8 cellular contexts compared by ENCODE assay signal in the genomic region with DNA sequence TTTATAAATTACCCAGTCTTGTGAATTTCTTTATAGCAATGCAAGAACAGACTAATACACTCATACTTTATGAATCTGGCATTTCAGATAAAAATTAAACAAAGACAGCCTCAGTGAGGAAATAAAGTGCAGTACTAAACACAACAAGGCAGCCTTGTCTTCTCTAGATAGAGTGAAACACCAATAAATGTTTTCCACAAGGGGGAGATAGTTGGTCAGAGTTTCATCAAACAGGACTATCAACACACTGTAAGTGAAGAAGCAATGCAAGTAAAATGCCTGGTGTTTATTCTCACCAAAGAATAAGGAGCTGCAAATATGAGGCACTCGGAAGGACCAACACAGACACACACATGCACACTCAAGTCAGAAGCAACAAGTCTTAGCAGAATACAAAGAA.
DNase-seq lines count a peak whose midpoint lies in the region; ATAC-seq, FAIRE-seq and TF ChIP-seq lines count a peak whose summit lies in the region.

No MANE protein-coding gene starts in this region.

- no peak overlapping the region for H3K4me2 ChIP-seq in keratinocyte (ENCODE audit: control insufficient read depth, extremely low read depth, insufficient read depth, low read depth, low read length)

- H3K79me2 ChIP-seq in keratinocyte (ENCODE audit: control insufficient read depth, insufficient read depth, low read length), result no peaks in the 10 kb centered on the region

- FAIRE-seq in keratinocyte (lab: Jason Lieb, UNC), result peak; percentile 44

- no peak overlapping the region for H3K9ac ChIP-seq in keratinocyte (ENCODE audit: control insufficient read depth, extremely low read depth, insufficient read depth, low read length)

- dilution Hi-C loops in keratinocyte (cut with MboI; ENCODE audit: extremely low pct_ligation_motif_present, low sequenced_read_pairs), result no loop called here

- no peak overlapping the region for H3K4me3 ChIP-seq in keratinocyte (ENCODE audit: control insufficient read depth in 2 of 3, extremely low read depth in 1 of 3, insufficient read depth in 2 of 3, low read depth in 1 of 3, low read length in 3 of 3)

- no peaks in the 10 kb centered on the region for H3K9me3 ChIP-seq in keratinocyte (ENCODE audit: control insufficient read depth, low read depth, low read length)

- H3K36me3 ChIP-seq in keratinocyte (ENCODE audit: control insufficient read depth in 2 of 2, extremely low read depth in 1 of 2, insufficient read depth in 2 of 2, low read length in 2 of 2), result no peaks in the 10 kb centered on the region

- ATAC-seq in GM19328 (IDR thresholded peaks at IDR 0.05; ENCODE audit: unreplicated experiment) (no peak), omental fat pad (ENCODE audit: low FRiP score) (no peak)

- H3K27me3 ChIP-seq in keratinocyte (ENCODE audit: control insufficient read depth, extremely low read depth, insufficient read depth, low read length), result no peaks in the 10 kb centered on the region

- TF ChIP-seq CTCF in VCaP (conservative IDR thresholded peaks at IDR 0.05), result peak; percentile 65
- peak in 1 of 3 experiments; percentile 36 for TF ChIP-seq CTCF in keratinocyte (optimal IDR thresholded peaks at IDR 0.05 in 1 of 3, IDR thresholded peaks at IDR 0.05 in 1 of 3, conservative IDR thresholded peaks at IDR 0.05 in 1 of 3; ENCODE audit: extremely low read depth in 1 of 3, insufficient read depth in 2 of 3, low read length in 3 of 3)
- TF ChIP-seq CTCF in omental fat pad (IDR thresholded peaks at IDR 0.05), result no peak

- DNase-seq in SIG-M5 treated with dmso at 0.1 percent for 504 hours (lab: John Stamatoyannopoulos, UW; ENCODE audit: unreplicated experiment) (peak; percentile 28), SIG-M5 (lab: John Stamatoyannopoulos, UW) (no peak), LHCN-M2 (ENCODE audit: low read depth) (peak; percentile 50), keratinocyte (ENCODE audit: low read depth, low spot score) (no peak), omental fat pad (ENCODE audit: low spot score) (no peak)
- no peak for DNase-seq in activated T-cell treated with anti-CD3 and anti-CD28 coated beads, Interleukin-2, amount 50 U/mL, for 48 hours

- no peaks in the 10 kb centered on the region for H3K4me1 ChIP-seq in keratinocyte (ENCODE audit: control insufficient read depth, extremely low read depth, insufficient read depth, low read length)

- no peaks in the 10 kb centered on the region for H3K9me1 ChIP-seq in keratinocyte (ENCODE audit: control insufficient read depth, extremely low read depth, insufficient read depth, low read length)

- H3K27ac ChIP-seq in VCaP, result no peak overlapping the region
- H3K27ac ChIP-seq in keratinocyte (ENCODE audit: control insufficient read depth, insufficient read depth, low read length), result no peak overlapping the region

- H4K20me1 ChIP-seq in keratinocyte (ENCODE audit: control insufficient read depth, extremely low read depth, insufficient read depth, low read length), result no peaks in the 10 kb centered on the region

- H2AFZ ChIP-seq in keratinocyte (ENCODE audit: control insufficient read depth, low read length), result no peak overlapping the region

Comparison
In these comparisons a context has a peak if more than half of its experiments do, and no peak if none do; other contexts are left out.
1. DNase-seq: peak in SIG-M5 treated with dmso at 0.1 percent for 504 hours (single experiment) and LHCN-M2 (single experiment); none in SIG-M5 (single experiment), keratinocyte (single experiment), activated T-cell treated with anti-CD3 and anti-CD28 coated beads, Interleukin-2, amount 50 U/mL, for 48 hours (0 of 2) and omental fat pad (single experiment).